Comparison of ENCODE assay signal across 22 cellular contexts in the genomic region with DNA sequence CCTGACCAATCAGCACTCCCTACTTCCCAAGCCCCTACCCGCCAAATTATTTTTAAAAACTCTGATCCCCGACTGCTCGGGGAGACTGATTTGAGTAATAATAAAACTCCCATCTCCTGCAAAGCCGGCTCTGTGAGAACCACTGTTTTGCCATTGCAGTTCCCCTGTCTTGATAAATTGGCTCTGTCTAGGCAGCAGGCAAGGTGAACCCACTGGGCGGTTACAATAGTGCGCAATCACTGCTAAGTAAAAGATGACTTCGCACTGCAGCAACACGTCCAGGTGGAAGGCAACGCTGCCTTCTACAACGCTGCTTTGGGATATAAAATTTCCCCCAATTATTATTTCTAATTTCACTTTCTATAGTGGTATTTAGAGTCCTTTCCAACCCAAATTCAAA. TPM values are rescaled to one million over a fixed set of nuclear protein-coding genes. Genes with fewer than 3 reads are reported as not detected.
A peak's percentile ranks its signal among the peaks of the same experiment; 100 is the strongest.
DNase-seq lines count a peak whose midpoint lies in the region; TF ChIP-seq lines count a peak whose summit lies in the region.
"Had no signal": no experiment of that assay in that cellular context is flagged by ENCODE, and none has a peak within 500 bp of the region (broad histone marks: within the 10 kb centered on the region; RNA-seq: fewer than 3 reads in every experiment).

No MANE protein-coding gene starts in this region.

- no peak overlapping the region for H2AFZ ChIP-seq in H9 (ENCODE audit: low read length)
- H2AFZ ChIP-seq: GM23248 had no signal

- H2BK5ac ChIP-seq in H9 (ENCODE audit: insufficient read length, low read length), result no peak overlapping the region

- DNase-seq in activated naive CD8-positive, alpha-beta T cell treated with anti-CD3 and anti-CD28 coated beads for 36 hours, result no peak
- DNase-seq in H9 (no peak), endodermal cell (no peak), type B pancreatic cell (ENCODE audit: extremely low spot score, unreplicated experiment) (no peak), caudate nucleus (lab: John Stamatoyannopoulos, UW) (no peak), NCI-H1048 (lab: John Stamatoyannopoulos, UW) (no peak), WERI-Rb-1 (no peak)
- DNase-seq: C1 segment of cervical spinal cord, DMS 273 treated with DMSO at 0.1 percent for 48 hours, GF-D8, GM23248, NCI-H1105 treated with DMSO at 0.1 percent for 48 hours, NCI-H1694, NCI-H2107, NCI-H510A treated with DMSO at 0.1 percent for 48 hours, NCI-H774, OCI-M1, SHP77 had no signal

- H3K9me3 ChIP-seq in H9 (ENCODE audit: control insufficient read depth, low read depth, low read length), result no peaks in the 10 kb centered on the region
- no peaks in the 10 kb centered on the region for H3K9me3 ChIP-seq in endodermal cell (ENCODE audit: control insufficient read depth, low read length)
- H3K9me3 ChIP-seq in WERI-Rb-1 (ENCODE audit: severe bottlenecking), result no peaks in the 10 kb centered on the region

- no peak overlapping the region for H3K27ac ChIP-seq in H9 (ENCODE audit: insufficient read length, low read depth, low read length)
- H3K27ac ChIP-seq in endodermal cell (ENCODE audit: low read depth, low read length), result no peak overlapping the region
- H3K27ac ChIP-seq in caudate nucleus (ENCODE audit: low read depth, low read length), result no peak overlapping the region
- no peak overlapping the region for H3K27ac ChIP-seq in WERI-Rb-1
- H3K27ac ChIP-seq: GM23248, SK-N-MC had no signal

- H3K4me2 ChIP-seq in H9 (ENCODE audit: insufficient read depth, insufficient read length, low read length), result no peak overlapping the region

- peak overlapping the region; percentile 55 for H3K27ac Mint-ChIP-seq in activated naive CD8-positive, alpha-beta T cell
- no peak overlapping the region for H3K27ac Mint-ChIP-seq in activated naive CD8-positive, alpha-beta T cell treated with anti-CD3 and anti-CD28 coated beads for 36 hours
- H3K27ac Mint-ChIP-seq in H9 (peak overlapping the region; percentile 31 to 95 (median 93); a peak in 6 of 7 replicates), endodermal cell (peak overlapping the region; percentile 40), type B pancreatic cell (peak overlapping the region; percentile 78)

- peaks cover 14% of the 10 kb centered on the region for H3K4me1 Mint-ChIP-seq in activated naive CD8-positive, alpha-beta T cell (ENCODE audit: low read depth)
- peaks cover 13% of the 10 kb centered on the region for H3K4me1 Mint-ChIP-seq in activated naive CD8-positive, alpha-beta T cell treated with anti-CD3 and anti-CD28 coated beads for 36 hours
- H3K4me1 Mint-ChIP-seq in H9 (no peaks in the 10 kb centered on the region; a peak in 2 of 4 replicates), endodermal cell (no peaks in the 10 kb centered on the region), type B pancreatic cell (ENCODE audit: unreplicated experiment) (peaks cover 4% of the 10 kb centered on the region)

- no CpG with 5 or more reads among the region's 10 CpGs for WGBS in H9 (ENCODE audit: extremely low coverage, insufficient read length, low lambda C conversion rate)
- 85 to 90% methylated on average over 8 to 10 of the region's 10 CpGs for WGBS in endodermal cell (ENCODE audit: insufficient coverage in 1 of 2, insufficient read length in 1 of 2), 2 experiments

- H3K4ac ChIP-seq in H9 (ENCODE audit: low read depth, low read length), result no peak overlapping the region

- H3T11ph ChIP-seq in H9 (ENCODE audit: low read length), result no peak overlapping the region

- no peaks in the 10 kb centered on the region for H3K9me3 Mint-ChIP-seq in activated naive CD8-positive, alpha-beta T cell (ENCODE audit: low read depth)
- no peaks in the 10 kb centered on the region for H3K9me3 Mint-ChIP-seq in activated naive CD8-positive, alpha-beta T cell treated with anti-CD3 and anti-CD28 coated beads for 36 hours
- H3K9me3 Mint-ChIP-seq in H9 (no peaks in the 10 kb centered on the region), endodermal cell (no peaks in the 10 kb centered on the region), type B pancreatic cell (no peaks in the 10 kb centered on the region)

- TF ChIP-seq CTCF in H9 (conservative IDR thresholded peaks at IDR 0.05) (no peak), endodermal cell (conservative IDR thresholded peaks at IDR 0.05) (no peak), type B pancreatic cell (conservative IDR thresholded peaks at IDR 0.05) (no peak), WERI-Rb-1 (IDR thresholded peaks at IDR 0.05; ENCODE audit: low read depth, low read length) (no peak)

- H4K20me1 ChIP-seq in H9 (ENCODE audit: control insufficient read depth, insufficient read depth, insufficient read length), result no peaks in the 10 kb centered on the region

- H2BK15ac ChIP-seq in H9 (ENCODE audit: low read depth, low read length), result no peak overlapping the region

- H3K79me1 ChIP-seq in H9 (ENCODE audit: insufficient read depth, low read depth, low read length, poor library complexity, severe bottlenecking), result peaks cover 18% of the 10 kb centered on the region

- H3K4me3 Mint-ChIP-seq in activated naive CD8-positive, alpha-beta T cell, result peak overlapping the region; percentile 6
- no peak overlapping the region for H3K4me3 Mint-ChIP-seq in activated naive CD8-positive, alpha-beta T cell treated with anti-CD3 and anti-CD28 coated beads for 36 hours
- peak overlapping the region in 1 of 2 experiments; percentile 48; a peak in 2 of 5 replicates for H3K4me3 Mint-ChIP-seq in H9
- no peak overlapping the region for H3K4me3 Mint-ChIP-seq in endodermal cell
- peak overlapping the region; percentile 46 for H3K4me3 Mint-ChIP-seq in type B pancreatic cell

- no peak overlapping the region for H2BK12ac ChIP-seq in H9 (ENCODE audit: insufficient read length, low read depth, low read length)

- no peak overlapping the region for H4K8ac ChIP-seq in H9 (replicated peaks; ENCODE audit: insufficient read length, low read depth, low read length)

- no peaks in the 10 kb centered on the region for H3K23me2 ChIP-seq in H9 (ENCODE audit: insufficient read length, low read depth, low read length, poor library complexity, severe bottlenecking)

- H2BK120ac ChIP-seq in H9 (ENCODE audit: low read depth, low read length, poor library complexity, severe bottlenecking), result no peak overlapping the region

- H3K4me1 ChIP-seq in H9 (ENCODE audit: insufficient read depth, low read length) (peaks cover 19% of the 10 kb centered on the region), endodermal cell (ENCODE audit: control insufficient read depth, insufficient read depth, low read length) (no peaks in the 10 kb centered on the region)

- no peak overlapping the region for H3K23ac ChIP-seq in H9 (ENCODE audit: insufficient read length, low read depth, low read length)

- H3K27me3 ChIP-seq in H9 (ENCODE audit: insufficient read depth, low read length), result no peaks in the 10 kb centered on the region; the same call in 1 of the 2 replicates
- H3K27me3 ChIP-seq in endodermal cell (ENCODE audit: control insufficient read depth, insufficient read depth, low read length, poor library complexity, severe bottlenecking), result no peaks in the 10 kb centered on the region
- H3K27me3 ChIP-seq in WERI-Rb-1 (ENCODE audit: insufficient read depth, low read depth, severe bottlenecking), result no peaks in the 10 kb centered on the region

- H3K36me3 ChIP-seq in endodermal cell (ENCODE audit: control insufficient read depth, insufficient read depth, low read length), result peaks cover 11% of the 10 kb centered on the region
- no peaks in the 10 kb centered on the region; the same call in 1 of the 2 replicates for H3K36me3 ChIP-seq in WERI-Rb-1

- H3K56ac ChIP-seq in H9 (ENCODE audit: insufficient read length, low read depth, low read length), result no peak overlapping the region

- no peak overlapping the region for H2AK5ac ChIP-seq in H9 (ENCODE audit: insufficient read length, low read length)

- no peak overlapping the region for H4K5ac ChIP-seq in H9 (ENCODE audit: insufficient read length, low read depth, low read length)

- no peak overlapping the region for H3K9ac ChIP-seq in H9 (ENCODE audit: extremely low read depth, insufficient read length, low read length)
- no peak overlapping the region for H3K9ac ChIP-seq in endodermal cell (ENCODE audit: extremely low read depth, low read length, poor library complexity, severe bottlenecking)
- H3K9ac ChIP-seq: GM23248 had no signal

- H3K36me3 Mint-ChIP-seq in activated naive CD8-positive, alpha-beta T cell, result no peaks in the 10 kb centered on the region
- peaks cover 16% of the 10 kb centered on the region for H3K36me3 Mint-ChIP-seq in activated naive CD8-positive, alpha-beta T cell treated with anti-CD3 and anti-CD28 coated beads for 36 hours
- H3K36me3 Mint-ChIP-seq in H9 (ENCODE audit: insufficient read depth in 1 of 3, low read depth in 3 of 3) (peaks cover 0 to 3% (median 0%) of the 10 kb centered on the region in 3 experiments; a peak in 2 of 7 replicates), endodermal cell (ENCODE audit: low read depth) (no peaks in the 10 kb centered on the region), type B pancreatic cell (no peaks in the 10 kb centered on the region)

- H3K79me2 ChIP-seq in H9 (ENCODE audit: insufficient read depth, low read length), result peaks cover 23% of the 10 kb centered on the region; the same call in 1 of the 2 replicates

- H3K27me3 Mint-ChIP-seq in activated naive CD8-positive, alpha-beta T cell, result no peaks in the 10 kb centered on the region
- no peaks in the 10 kb centered on the region for H3K27me3 Mint-ChIP-seq in activated naive CD8-positive, alpha-beta T cell treated with anti-CD3 and anti-CD28 coated beads for 36 hours
- H3K27me3 Mint-ChIP-seq in H9 (ENCODE audit: low read depth), result no peaks in the 10 kb centered on the region
- H3K27me3 Mint-ChIP-seq in endodermal cell (ENCODE audit: insufficient read depth), result no peaks in the 10 kb centered on the region
- H3K27me3 Mint-ChIP-seq in type B pancreatic cell, result no peaks in the 10 kb centered on the region

- H3K18ac ChIP-seq in H9 (ENCODE audit: insufficient read length, low read depth, low read length), result no peak overlapping the region

- no peak overlapping the region for H2BK20ac ChIP-seq in H9 (ENCODE audit: low read depth, low read length, poor library complexity, severe bottlenecking)

- H3K14ac ChIP-seq in H9 (ENCODE audit: insufficient read depth, low read length), result no peak overlapping the region; the same call in 1 of the 2 replicates

- no peak overlapping the region for H4K91ac ChIP-seq in H9 (ENCODE audit: insufficient read length, low read depth, low read length)

- H3K4me3 ChIP-seq in endodermal cell (ENCODE audit: low read length) (no peak overlapping the region), WERI-Rb-1 (ENCODE audit: low read depth, low read length) (no peak overlapping the region)
- H3K4me3 ChIP-seq: GM23248, SK-N-MC had no signal

RNA-seq across cellular contexts. Expression of a gene that starts 8.9 kb away (rescaled TPM):
- total RNA-seq in activated naive CD8-positive, alpha-beta T cell treated with anti-CD3 and anti-CD28 coated beads for 36 hours, result 10 to 100 TPM; 26.2 to 27.2 TPM
- total RNA-seq in H9 (2021) (52.7 and 52.9 TPM in 2 replicates), endodermal cell (10 to 100 TPM; 55.4 to 60.5 TPM), type B pancreatic cell (ENCODE audit: low replicate concordance) (48.7 and 53.2 TPM in 2 replicates)
- 59.6 TPM for polyA plus RNA-seq in endodermal cell (2013, experiment 1 of 2)
- 57.5 TPM for polyA plus RNA-seq in endodermal cell (2013, experiment 2 of 2)

RNA-seq across cellular contexts. Expression of a gene that starts 14.4 kb away (rescaled TPM):
- 1 to 10 TPM; 6.8 to 7.6 TPM for total RNA-seq in activated naive CD8-positive, alpha-beta T cell treated with anti-CD3 and anti-CD28 coated beads for 36 hours
- total RNA-seq in H9 (2021) (14.4 and 15.1 TPM in 2 replicates), endodermal cell (1 to 10 TPM; 5.1 to 5.7 TPM), type B pancreatic cell (ENCODE audit: low replicate concordance) (2.2 and 3.3 TPM in 2 replicates)
- polyA plus RNA-seq in endodermal cell (2013, experiment 1 of 2), result not detected
- not detected for polyA plus RNA-seq in endodermal cell (2013, experiment 2 of 2)
- total RNA-seq: A673, Daoy, GM23248 had no signal
- polyA plus RNA-seq: GM23248 had no signal

Comparison
In these comparisons a context has a peak if more than half of its experiments do, and no peak if none do; other contexts are left out.
1. H3K4me3 Mint-ChIP-seq: peak in activated naive CD8-positive, alpha-beta T cell (single experiment) and type B pancreatic cell (single experiment); none in activated naive CD8-positive, alpha-beta T cell treated with anti-CD3 and anti-CD28 coated beads for 36 hours (single experiment) and endodermal cell (single experiment).